ENCODE assay signal across 9 cellular contexts in the genomic region with DNA sequence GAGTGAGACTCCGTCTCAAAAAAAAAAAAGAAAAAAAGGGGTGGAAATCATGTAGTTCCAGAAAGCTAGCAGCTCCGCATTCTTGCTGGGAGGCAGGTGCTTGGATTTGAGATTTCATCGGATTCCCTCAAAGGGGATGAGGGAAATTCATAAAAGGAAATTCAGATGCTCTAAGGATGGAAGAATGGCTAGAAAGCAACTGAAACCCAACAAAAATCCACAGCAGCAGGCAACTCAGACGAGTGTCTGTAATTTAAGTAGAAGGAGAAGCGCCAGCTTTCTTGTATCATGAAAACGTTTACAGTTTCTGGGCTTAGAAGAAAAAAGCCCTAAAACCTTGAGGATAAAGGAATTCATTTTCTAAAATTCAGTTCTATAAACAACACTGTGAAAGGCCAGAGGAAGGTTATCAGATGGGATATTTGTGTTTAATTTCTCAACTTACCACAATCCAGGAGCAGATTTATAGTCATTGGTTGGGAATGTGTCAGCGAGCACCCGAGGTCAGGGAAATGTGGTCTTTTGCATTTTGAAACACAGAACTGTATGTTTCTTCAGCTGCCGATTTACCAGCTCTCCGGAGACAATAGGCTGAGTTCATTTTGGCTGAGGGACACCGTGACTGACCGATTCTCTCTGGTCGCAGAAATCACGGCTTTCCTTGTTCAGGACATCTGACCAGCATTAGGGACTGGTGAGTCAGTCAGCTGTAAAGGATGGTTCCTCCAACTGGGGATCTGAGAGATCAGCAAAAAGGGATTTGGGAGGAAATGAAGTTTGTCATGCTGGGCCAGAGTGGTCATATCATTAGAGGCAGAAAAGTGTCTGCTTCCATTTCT.
DNase-seq lines count a peak whose midpoint lies in the region; ATAC-seq, FAIRE-seq and TF ChIP-seq lines count a peak whose summit lies in the region.
"Had no signal": no experiment of that assay in that cellular context is flagged by ENCODE, and none has a peak within 500 bp of the region (broad histone marks: within the 10 kb centered on the region; RNA-seq: fewer than 3 reads in every experiment).

No MANE protein-coding gene starts in this region.

- in situ Hi-C loops in Panc1 (cut with HindIII; ENCODE audit: low pct_unique_long_range_greater_than_20kb, low sequenced_read_pairs), result no loop called here

- peaks cover 37% of the 10 kb centered on the region for H3K4me1 Mint-ChIP-seq in neural progenitor cell
- H3K4me1 Mint-ChIP-seq in CD4-positive, alpha-beta T cell (ENCODE audit: low read depth), result no peaks in the 10 kb centered on the region

- no peak for FAIRE-seq in GM19239 (lab: Jason Lieb, UNC)

- H3K36me3 Mint-ChIP-seq in neural progenitor cell, result no peaks in the 10 kb centered on the region
- H3K36me3 Mint-ChIP-seq in CD4-positive, alpha-beta T cell (ENCODE audit: low read depth), result no peaks in the 10 kb centered on the region

- peak overlapping the region; percentile 92 for H3K27ac ChIP-seq in ACC112 (ENCODE audit: low read depth, low read length)
- H3K27ac ChIP-seq in Panc1 (ENCODE audit: low read length), result peak overlapping the region; percentile 98
- peak overlapping the region; percentile 64 for H3K27ac ChIP-seq in epithelial cell of prostate
- no peak overlapping the region for H3K27ac ChIP-seq in neural progenitor cell
- no peak overlapping the region for H3K27ac ChIP-seq in CD4-positive, alpha-beta T cell (ENCODE audit: low read depth, low read length)
- H3K27ac ChIP-seq: BLaER1 treated with 17β-estradiol and CSF1 and Interleukin-3, amounts not matched to agents 10 nM and 100 nM had no signal

- H3K9me3 ChIP-seq in Panc1 (ENCODE audit: control insufficient read depth, insufficient read depth, low read depth, low read length) (no peaks in the 10 kb centered on the region), neural progenitor cell (ENCODE audit: low read depth) (no peaks in the 10 kb centered on the region)
- no peaks in the 10 kb centered on the region for H3K9me3 ChIP-seq in CD4-positive, alpha-beta T cell (ENCODE audit: control insufficient read depth, low read length)
- H3K9me3 ChIP-seq: BLaER1 treated with 17β-estradiol and CSF1 and Interleukin-3, amounts not matched to agents 10 nM and 100 nM had no signal

- ATAC-seq in Panc1 (peak; percentile 69), GM21717 (IDR thresholded peaks at IDR 0.05; ENCODE audit: unreplicated experiment) (no peak)
- no peak for ATAC-seq in CD4-positive, alpha-beta T cell (ENCODE audit: poor library complexity)

- H3K4me3 ChIP-seq in ACC112 (ENCODE audit: low read depth, low read length) (peak overlapping the region; percentile 49), Panc1 (ENCODE audit: low read depth in 2 of 2, low read length in 2 of 2) (peak overlapping the region; percentile 1 to 30; a peak in 3 of 4 replicates), neural progenitor cell (no peak overlapping the region)
- H3K4me3 ChIP-seq: BLaER1 treated with 17β-estradiol and CSF1 and Interleukin-3, amounts not matched to agents 10 nM and 100 nM had no signal

- no peak overlapping the region for H3K9ac ChIP-seq in neural progenitor cell

- H3K27me3 ChIP-seq in ACC112 (ENCODE audit: insufficient read depth, low read length) (no peaks in the 10 kb centered on the region), Panc1 (ENCODE audit: control insufficient read depth, insufficient read depth, low read length) (no peaks in the 10 kb centered on the region), neural progenitor cell (no peaks in the 10 kb centered on the region)
- H3K27me3 ChIP-seq in CD4-positive, alpha-beta T cell (ENCODE audit: control insufficient read depth, insufficient read depth, low read length), result no peaks in the 10 kb centered on the region

- TF ChIP-seq CTCF in Panc1 (IDR thresholded peaks at IDR 0.05), result no peak
- TF ChIP-seq CTCF in neural progenitor cell (IDR thresholded peaks at IDR 0.05), result no peak
- no peak for TF ChIP-seq CTCF in CD4-positive, alpha-beta T cell (IDR thresholded peaks at IDR 0.05)

- H3K79me2 ChIP-seq in ACC112 (ENCODE audit: control insufficient read depth, insufficient read depth, low read length, unreplicated experiment) (no peaks in the 10 kb centered on the region), neural progenitor cell (ENCODE audit: low read depth) (no peaks in the 10 kb centered on the region)

- no peaks in the 10 kb centered on the region for H3F3A ChIP-seq in neural progenitor cell (ENCODE audit: low read depth)

- no peaks in the 10 kb centered on the region for H3K9me3 Mint-ChIP-seq in neural progenitor cell
- H3K9me3 Mint-ChIP-seq in CD4-positive, alpha-beta T cell, result no peaks in the 10 kb centered on the region

- H3K4me2 ChIP-seq in neural progenitor cell, result no peak overlapping the region

- peaks cover 42% of the 10 kb centered on the region for H3K4me1 ChIP-seq in ACC112 (ENCODE audit: control insufficient read depth, insufficient read depth, low read length, unreplicated experiment)
- H3K4me1 ChIP-seq in Panc1 (ENCODE audit: control insufficient read depth, insufficient read depth, low read length), result peaks cover 55% of the 10 kb centered on the region
- no peaks in the 10 kb centered on the region for H3K4me1 ChIP-seq in neural progenitor cell

- H2AFZ ChIP-seq in ACC112 (ENCODE audit: low read length, unreplicated experiment) (peak overlapping the region; percentile 58), neural progenitor cell (replicated peaks) (peak overlapping the region; percentile 64)

- H3K27me3 Mint-ChIP-seq in neural progenitor cell (ENCODE audit: insufficient read depth, low read depth), result no peaks in the 10 kb centered on the region
- H3K27me3 Mint-ChIP-seq in CD4-positive, alpha-beta T cell, result peaks cover 35% of the 10 kb centered on the region

- intact Hi-C loops in Panc1 (cut with micrococcal nuclease; ENCODE audit: unreplicated experiment), result loop anchor here (1.0 to 5.0 kb wide), 2 partner anchors 45 to 175 kb away; no protein-coding TSS in a partner anchor
- intact Hi-C loops in posterior vena cava (cut with DNase I), result loop anchor here (5.0 to 10.0 kb wide), 3 partner anchors 77 to 177 kb away; a partner anchor contains a TSS
- intact Hi-C loops in CD4-positive, alpha-beta T cell (cut with DNase I, micrococcal nuclease), result no loop called here

- peak overlapping the region; percentile 52 for H3K4me3 Mint-ChIP-seq in neural progenitor cell
- no peak overlapping the region for H3K4me3 Mint-ChIP-seq in CD4-positive, alpha-beta T cell

- BruUV-seq in Panc1 (replicated peaks; lab: Mats Ljungman, UMichigan), result TSS peak; percentile 94

- no peaks in the 10 kb centered on the region for H4K20me1 ChIP-seq in neural progenitor cell (ENCODE audit: low read depth)
- H4K20me1 ChIP-seq: BLaER1 treated with 17β-estradiol and CSF1 and Interleukin-3, amounts not matched to agents 10 nM and 100 nM had no signal

- POLR2A ChIA-PET in Panc1 (lab: Charles Lee), result interaction anchor here (0.6 to 0.8 kb wide), 3 partner anchors 60 to 103 kb away, joined by 3 to 4 read pairs (median 3); no protein-coding TSS in a partner anchor
- POLR2A ChIA-PET in CD4-positive, alpha-beta T cell (lab: Charles Lee), result no interaction called here

- H3K27ac Mint-ChIP-seq in neural progenitor cell, result peak overlapping the region; percentile 87
- H3K27ac Mint-ChIP-seq in CD4-positive, alpha-beta T cell, result no peak overlapping the region

- DNase-seq in Panc1 (ENCODE audit: low read depth, low spot score) (peak; percentile 85), epithelial cell of prostate (ENCODE audit: low read depth, low spot score) (no peak), neural progenitor cell (ENCODE audit: low spot score) (peak; percentile 16), posterior vena cava (ENCODE audit: low spot score) (no peak), GM19239 (ENCODE audit: insufficient read length, low spot score) (no peak)
- DNase-seq in CD4-positive, alpha-beta T cell, result no peak

- CTCF ChIA-PET in Panc1 (lab: Charles Lee), result interaction anchor here (0.6 kb wide), 1 partner anchor 1496 kb away, joined by 4 read pairs; no protein-coding TSS in a partner anchor
- CTCF ChIA-PET in CD4-positive, alpha-beta T cell (lab: Charles Lee), result no interaction called here

- H3K36me3 ChIP-seq in ACC112 (ENCODE audit: insufficient read depth, low read length), result no peaks in the 10 kb centered on the region
- no peaks in the 10 kb centered on the region for H3K36me3 ChIP-seq in Panc1 (ENCODE audit: control insufficient read depth, insufficient read depth, low read length)
- no peaks in the 10 kb centered on the region for H3K36me3 ChIP-seq in neural progenitor cell
- H3K36me3 ChIP-seq: BLaER1 treated with 17β-estradiol and CSF1 and Interleukin-3, amounts not matched to agents 10 nM and 100 nM had no signal

Comparison
In these comparisons a context has a peak if more than half of its experiments do, and no peak if none do; other contexts are left out.
1. H3K27ac ChIP-seq: peak in ACC112 (single experiment), Panc1 (single experiment) and epithelial cell of prostate (single experiment); none in neural progenitor cell (single experiment) and CD4-positive, alpha-beta T cell (single experiment).
2. DNase-seq: peak in Panc1 (single experiment) and neural progenitor cell (single experiment); none in epithelial cell of prostate (single experiment), posterior vena cava (single experiment), GM19239 (single experiment) and CD4-positive, alpha-beta T cell (0 of 10).
3. intact Hi-C loops: an anchor here in Panc1 (1.0 to 5.0 kb wide) and posterior vena cava (5.0 to 10.0 kb wide); none called in CD4-positive, alpha-beta T cell.